Comparison of ENCODE assay signal across 14 cellular contexts in the genomic region with DNA sequence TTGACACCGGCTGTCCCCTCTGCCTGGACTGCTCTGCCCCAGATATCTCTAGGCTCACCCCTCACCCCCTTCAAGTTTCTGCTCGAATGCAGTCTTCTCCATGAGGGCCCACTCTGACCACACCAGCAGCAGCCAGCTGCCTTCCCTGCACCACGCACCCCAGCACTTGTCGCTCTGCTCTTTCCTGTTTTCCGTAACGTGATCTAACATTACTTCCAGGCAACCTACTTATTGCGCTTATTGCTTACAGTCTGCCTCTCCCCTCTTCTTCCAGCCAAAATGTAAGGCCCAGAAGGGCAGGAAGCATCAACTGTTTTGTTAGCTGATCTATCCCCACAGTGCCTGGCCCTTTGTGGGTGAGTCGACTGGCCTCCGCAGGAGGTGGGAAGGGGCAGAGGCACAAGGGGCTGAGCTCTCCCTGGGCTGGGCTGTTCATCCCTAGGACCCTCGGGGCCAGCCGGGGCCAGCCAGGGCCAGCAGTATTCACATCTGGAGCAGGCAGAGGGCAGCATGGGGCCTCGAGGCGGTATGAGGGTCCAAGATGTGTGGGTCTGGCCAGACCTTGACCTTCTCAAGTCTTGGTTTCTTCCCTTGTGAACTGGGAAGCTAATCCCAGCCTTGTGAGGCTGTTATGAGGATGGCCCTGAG. TPM values are rescaled to one million over a fixed set of nuclear protein-coding genes. Genes with fewer than 3 reads are reported as not detected.
DNase-seq lines count a peak whose midpoint lies in the region; ATAC-seq and TF ChIP-seq lines count a peak whose summit lies in the region.
"Had no signal": no experiment of that assay in that cellular context is flagged by ENCODE, and none has a peak within 500 bp of the region (broad histone marks: within the 10 kb centered on the region; RNA-seq: fewer than 3 reads in every experiment).

No MANE protein-coding gene starts in this region.

- peak overlapping the region; percentile 44 for H3K27ac Mint-ChIP-seq in neural crest cell (ENCODE audit: unreplicated experiment)
- H3K27ac Mint-ChIP-seq: activated CD4-positive, alpha-beta T cell treated with anti-CD3 and anti-CD28 coated beads for 36 hours had no signal

- H3K36me3 Mint-ChIP-seq in neural crest cell (ENCODE audit: low read depth): peaks cover 1% of the 10 kb centered on the region

- peak; percentile 26 for DNase-seq in left ventricle myocardium superior
- DNase-seq in left cardiac atrium: no peak
- DNase-seq in choroid plexus epithelial cell (ENCODE audit: low read depth): peak; percentile 47
- DNase-seq in neural crest cell (ENCODE audit: low read depth, low spot score): no peak
- peak in 1 of 2 donors; percentile 15 for DNase-seq in uterus
- DNase-seq in anterior cingulate cortex (lab: John Stamatoyannopoulos, UW): no peak
- no peak for DNase-seq in effector CD4-positive, alpha-beta T cell
- no peak for DNase-seq in kidney tubule cell (ENCODE audit: low spot score)
- DNase-seq: activated CD4-positive, alpha-beta T cell treated with anti-CD3 and anti-CD28 coated beads for 36 hours; activated T-cell treated with anti-CD3 and anti-CD28 coated beads, Interleukin-2, amount 50 U/mL, for 24 hours; left ventricle myocardium inferior; NCI-H1105 treated with DMSO at 0.1 percent for 48 hours; stimulated activated naive CD8-positive, alpha-beta T cell treated with anti-CD3 and anti-CD28 coated beads, Interleukin-15, amount 100 ng/mL, for 72 hours had no signal

- H3K4me3 Mint-ChIP-seq in neural crest cell: peak overlapping the region; percentile 56
- H3K4me3 Mint-ChIP-seq: activated CD4-positive, alpha-beta T cell treated with anti-CD3 and anti-CD28 coated beads for 36 hours; activated T-cell treated with anti-CD3 and anti-CD28 coated beads, Interleukin-2, amount 50 U/mL, for 24 hours; stimulated activated naive CD8-positive, alpha-beta T cell treated with anti-CD3 and anti-CD28 coated beads, Interleukin-15, amount 100 ng/mL, for 72 hours had no signal

- H3K9me3 Mint-ChIP-seq in neural crest cell: no peaks in the 10 kb centered on the region
- H3K9me3 Mint-ChIP-seq: activated T-cell treated with anti-CD3 and anti-CD28 coated beads, Interleukin-2, amount 50 U/mL, for 24 hours; stimulated activated naive CD8-positive, alpha-beta T cell treated with anti-CD3 and anti-CD28 coated beads, Interleukin-15, amount 100 ng/mL, for 72 hours had no signal

- TF ChIP-seq CTCF in choroid plexus epithelial cell (conservative IDR thresholded peaks at IDR 0.05; ENCODE audit: low read depth, low read length) (no peak), neural crest cell (conservative IDR thresholded peaks at IDR 0.05) (no peak), uterus (IDR thresholded peaks at IDR 0.05) (no peak)

- peaks cover 2% of the 10 kb centered on the region for H3K4me1 Mint-ChIP-seq in neural crest cell

- peak overlapping the region; percentile 18 to 61 for H3K27ac ChIP-seq in uterus
- H3K27ac ChIP-seq: left ventricle myocardium inferior had no signal

- H3K9me3 ChIP-seq in uterus: no peaks in the 10 kb centered on the region
- H3K9me3 ChIP-seq: HAP-1, left ventricle myocardium inferior had no signal

- no peaks in the 10 kb centered on the region for H3K27me3 ChIP-seq in uterus

- ATAC-seq in left ventricle myocardium superior: no peak
- no peak for ATAC-seq in left cardiac atrium
- ATAC-seq: activated CD4-positive, alpha-beta T cell treated with anti-CD3 and anti-CD28 coated beads for 36 hours; stimulated activated naive CD8-positive, alpha-beta T cell treated with anti-CD3 and anti-CD28 coated beads, Interleukin-15, amount 100 ng/mL, for 72 hours had no signal

- TF ChIP-seq POLR2A in uterus (IDR thresholded peaks at IDR 0.05): no peak

- no peak overlapping the region for H3K4me3 ChIP-seq in choroid plexus epithelial cell (ENCODE audit: low read depth, low read length)
- H3K4me3 ChIP-seq in uterus: no peak overlapping the region
- H3K4me3 ChIP-seq: HAP-1, left ventricle myocardium inferior had no signal

- H3K4me1 ChIP-seq in uterus: peaks cover 3 to 17% of the 10 kb centered on the region in 2 donors
- H3K4me1 ChIP-seq: HAP-1 had no signal

- H3K27me3 Mint-ChIP-seq in neural crest cell (ENCODE audit: low read depth): no peaks in the 10 kb centered on the region
- H3K27me3 Mint-ChIP-seq: activated CD4-positive, alpha-beta T cell treated with anti-CD3 and anti-CD28 coated beads for 36 hours; activated T-cell treated with anti-CD3 and anti-CD28 coated beads, Interleukin-2, amount 50 U/mL, for 24 hours; stimulated activated naive CD8-positive, alpha-beta T cell treated with anti-CD3 and anti-CD28 coated beads, Interleukin-15, amount 100 ng/mL, for 72 hours had no signal

- intact Hi-C loops in left ventricle myocardium superior (cut with micrococcal nuclease) (no loop called here), left cardiac atrium (cut with DNase I) (no loop called here), uterus (cut with DNase I; ENCODE audit: low total_unique reads) (no loop called here)

- H3K36me3 ChIP-seq in uterus: no peaks in the 10 kb centered on the region

RNA-seq across cellular contexts. Expression of gene DBN1, which starts 11.6 kb away (rescaled TPM):
- total RNA-seq in left ventricle myocardium superior (22.4 TPM), left cardiac atrium (10 to 100 TPM; 30.2 to 55.1 TPM), neural crest cell (387 and 410 TPM in 2 replicates), uterus (100 to 1,000 TPM in 2 of 4 donors, 10 to 100 TPM in 2; 30.6 to 107 (median 82.7) TPM)

RNA-seq across cellular contexts. Expression of gene PDLIM7, which starts 12.4 kb away (rescaled TPM):
- total RNA-seq in left ventricle myocardium superior: 35.1 TPM
- 10 to 100 TPM; 50.5 to 94.5 TPM for total RNA-seq in left cardiac atrium
- total RNA-seq in neural crest cell: 129 and 147 TPM in 2 replicates
- total RNA-seq in uterus: 100 to 1,000 TPM; 102 to 543 (median 193) TPM

RNA-seq across cellular contexts. Expression of gene DOK3, which starts 24.6 kb away (rescaled TPM):
- total RNA-seq in left ventricle myocardium superior (3.4 TPM), left cardiac atrium (1 to 10 TPM; 5.3 to 9.0 TPM), neural crest cell (10.5 and 11.4 TPM in 2 replicates), uterus (10 to 100 TPM in 1 of 4 donors, 1 to 10 TPM in 3; 3.6 to 20.0 (median 7.1) TPM)

RNA-seq across cellular contexts. Expression of gene DDX41, which starts 31.7 kb away (rescaled TPM):
- total RNA-seq in left ventricle myocardium superior (29.8 TPM), left cardiac atrium (10 to 100 TPM; 33.1 to 53.5 TPM), neural crest cell (125 and 130 TPM in 2 replicates), uterus (100 to 1,000 TPM in 2 of 4 donors, 10 to 100 TPM in 2; 61.0 to 146 (median 95.6) TPM)

RNA-seq across cellular contexts. Expression of gene PRR7, which starts 38.4 kb away (rescaled TPM):
- total RNA-seq in left ventricle myocardium superior (0.40 TPM), left cardiac atrium (1 to 10 TPM in 1 of 2 donors, under 1 TPM in 1; 0.59 to 1.6 TPM), neural crest cell (16.1 and 19.0 TPM in 2 replicates), uterus (1 to 10 TPM in 2 of 4 donors, not detected in 2; 1.9 to 3.0 TPM)

Comparison
In these comparisons a context has a peak if more than half of its experiments do, and no peak if none do; other contexts are left out.
1. DNase-seq: peak in left ventricle myocardium superior (single experiment) and choroid plexus epithelial cell (single experiment); none in left cardiac atrium (single experiment), neural crest cell (single experiment), anterior cingulate cortex (0 of 58), effector CD4-positive, alpha-beta T cell (single experiment) and kidney tubule cell (single experiment).